Comparison of ENCODE assay signal across 20 cellular contexts in genomic region chr15:70227122-70227521, GRCh38.
"Had no signal": no experiment of that assay in that cellular context is flagged by ENCODE, and none has a peak within 500 bp of the region (broad histone marks: within the 10 kb centered on the region; RNA-seq: fewer than 3 reads in every experiment).

No MANE protein-coding gene starts in this region.

- H3K4me2 ChIP-seq: KMS-11, SK-N-SH had no signal

- H3K4me3 Mint-ChIP-seq: activated CD4-positive, alpha-beta memory T cell treated with anti-CD3 and anti-CD28 coated beads, Interleukin-2, amount 10 ng/mL, durations not matched to agents 7 days and 5 days; activated CD4-positive, alpha-beta T cell treated with anti-CD3 and anti-CD28 coated beads for 36 hours; activated naive CD4-positive, alpha-beta T cell treated with anti-CD3 and anti-CD28 coated beads, Interleukin-2, amount 50 U/mL, for 24 hours had no signal

- H3K27me3 Mint-ChIP-seq: activated CD4-positive, alpha-beta T cell treated with anti-CD3 and anti-CD28 coated beads for 36 hours; activated naive CD4-positive, alpha-beta T cell treated with anti-CD3 and anti-CD28 coated beads, Interleukin-2, amount 50 U/mL, for 24 hours had no signal

- H3K4me1 Mint-ChIP-seq: activated CD4-positive, alpha-beta memory T cell treated with anti-CD3 and anti-CD28 coated beads, Interleukin-2, amount 10 ng/mL, durations not matched to agents 7 days and 5 days had no signal

- DNase-seq: activated CD4-positive, alpha-beta memory T cell treated with anti-CD3 and anti-CD28 coated beads, Interleukin-2, amount 10 ng/mL, durations not matched to agents 7 days and 5 days; activated CD4-positive, alpha-beta T cell treated with anti-CD3 and anti-CD28 coated beads for 36 hours; activated CD4-positive, alpha-beta T cell treated with anti-CD3 and anti-CD28 coated beads, Interleukin-2, amount 50 U/mL, for 1 hour; activated T-cell treated with anti-CD3 and anti-CD28 coated beads for 4 hours; aorta; caudate nucleus; NCI-H1092; NCI-H1694 treated with DMSO at 0.1 percent for 48 hours; NCI-H510A treated with DMSO at 0.1 percent for 48 hours; NCI-H774; Peyer's patch; Right ventricle myocardium superior; SJCRH30; SK-N-SH; T-helper 1 cell had no signal

- H3K36me3 ChIP-seq: breast epithelium, Peyer's patch, SJCRH30 had no signal

- H3K27me3 ChIP-seq: breast epithelium, Peyer's patch had no signal

- H3K27ac Mint-ChIP-seq: activated CD4-positive, alpha-beta memory T cell treated with anti-CD3 and anti-CD28 coated beads, Interleukin-2, amount 10 ng/mL, durations not matched to agents 7 days and 5 days; activated CD4-positive, alpha-beta T cell treated with anti-CD3 and anti-CD28 coated beads for 36 hours; activated naive CD4-positive, alpha-beta T cell treated with anti-CD3 and anti-CD28 coated beads, Interleukin-2, amount 50 U/mL, for 24 hours had no signal

- H3K4me1 ChIP-seq: breast epithelium, Peyer's patch, SJCRH30 had no signal

- H3K9me3 ChIP-seq: SJCRH30 had no signal

- H3K9ac ChIP-seq: KMS-11, SK-N-SH had no signal

- H3K4me3 ChIP-seq: breast epithelium, Peyer's patch, SJCRH30 had no signal

- H3K27ac ChIP-seq: breast epithelium, KMS-11, Peyer's patch, RWPE1, SJCRH30, VCaP had no signal

- ATAC-seq: activated CD4-positive, alpha-beta T cell treated with anti-CD3 and anti-CD28 coated beads for 36 hours had no signal
